Comparison of ENCODE assay signal across 1 cellular context in the genomic region with DNA sequence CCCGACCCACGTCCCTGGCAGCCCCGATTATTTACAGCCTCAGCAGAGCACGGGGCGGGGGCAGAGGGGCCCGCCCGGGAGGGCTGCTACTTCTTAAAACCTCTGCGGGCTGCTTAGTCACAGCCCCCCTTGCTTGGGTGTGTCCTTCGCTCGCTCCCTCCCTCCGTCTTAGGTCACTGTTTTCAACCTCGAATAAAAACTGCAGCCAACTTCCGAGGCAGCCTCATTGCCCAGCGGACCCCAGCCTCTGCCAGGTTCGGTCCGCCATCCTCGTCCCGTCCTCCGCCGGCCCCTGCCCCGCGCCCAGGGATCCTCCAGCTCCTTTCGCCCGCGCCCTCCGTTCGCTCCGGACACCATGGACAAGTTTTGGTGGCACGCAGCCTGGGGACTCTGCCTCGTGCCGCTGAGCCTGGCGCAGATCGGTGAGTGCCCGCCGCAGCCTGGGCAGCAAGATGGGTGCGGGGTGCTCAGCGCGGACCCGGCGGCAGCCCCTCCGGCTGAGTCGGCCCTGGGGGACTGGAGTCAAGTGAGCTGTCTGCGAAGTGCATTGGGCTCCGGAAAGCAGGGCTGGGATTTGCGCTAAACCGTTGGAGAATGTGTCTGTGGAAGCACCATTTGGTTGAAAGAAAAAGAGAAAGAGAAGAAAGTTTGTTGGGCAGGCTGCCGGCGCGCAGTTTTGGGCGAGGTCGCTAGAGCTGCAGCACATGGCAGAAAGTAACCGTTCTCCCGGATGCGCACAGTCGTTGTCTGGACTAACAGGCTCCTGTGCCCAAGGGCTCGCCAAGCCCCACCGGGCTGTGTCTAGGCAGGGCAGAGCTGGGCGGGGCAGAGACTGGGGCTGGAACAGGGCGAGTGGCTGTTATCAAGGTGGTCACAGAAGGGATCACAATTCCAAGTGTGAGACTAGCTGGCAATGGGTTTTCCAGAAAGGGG.
TF ChIP-seq lines count a peak whose summit lies in the region.

A gene (plus strand): TSS at position 223 of the 933 bp plus-strand sequence. CDS start 133 bp downstream, at position 356.

TF ChIP-seq in H1, 55 proteins besides CTCF, POLR2A, EP300 and RAD21 (continued from another document):
- TF ChIP-seq, protein P1, sequence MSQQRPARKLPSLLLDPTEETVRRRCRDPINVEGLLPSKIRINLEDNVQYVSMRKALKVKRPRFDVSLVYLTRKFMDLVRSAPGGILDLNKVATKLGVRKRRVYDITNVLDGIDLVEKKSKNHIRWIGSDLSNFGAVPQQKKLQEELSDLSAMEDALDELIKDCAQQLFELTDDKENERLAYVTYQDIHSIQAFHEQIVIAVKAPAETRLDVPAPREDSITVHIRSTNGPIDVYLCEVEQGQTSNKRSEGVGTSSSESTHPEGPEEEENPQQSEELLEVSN (IDR thresholded peaks at IDR 0.05): peak; percentile 85
- TF ChIP-seq CREB1 (IDR thresholded peaks at IDR 0.05) (no peak), SP4 (IDR thresholded peaks at IDR 0.05; ENCODE audit: low read length) (no peak), POLR2AphosphoS5 (IDR thresholded peaks at IDR 0.05; ENCODE audit: low read depth, low read length) (peak; percentile 31; the same call in 1 of the 2 replicates), KDM4A (IDR thresholded peaks at IDR 0.05; ENCODE audit: low read depth, low read length, severe bottlenecking) (peak; percentile 86), JUN (IDR thresholded peaks at IDR 0.05; ENCODE audit: low read depth, low read length) (no peak), SIRT6 (IDR thresholded peaks at IDR 0.05; ENCODE audit: low read length) (no peak), SP1 (IDR thresholded peaks at IDR 0.05; ENCODE audit: low read depth, low read length) (no peak), PHF8 (conservative IDR thresholded peaks at IDR 0.05; ENCODE audit: low read depth, low read length) (peak; percentile 59), NANOG (IDR thresholded peaks at IDR 0.05; ENCODE audit: insufficient read depth, low read depth, low read length, poor library complexity, severe bottlenecking) (no peak), ZNF274 (IDR thresholded peaks at IDR 0.05; ENCODE audit: borderline replicate concordance, extremely low read depth, low read length) (no peak), RFX5 (IDR thresholded peaks at IDR 0.05; ENCODE audit: borderline replicate concordance, low read depth, low read length) (no peak), EZH2 (IDR thresholded peaks at IDR 0.05; ENCODE audit: low read depth, low read length, severe bottlenecking) (peak; percentile 93), SUZ12 (IDR thresholded peaks at IDR 0.05; ENCODE audit: low read length) (peak; percentile 84), SIX5 (IDR thresholded peaks at IDR 0.05; ENCODE audit: low read depth, low read length) (no peak), RNF2 (IDR thresholded peaks at IDR 0.05; ENCODE audit: borderline replicate concordance, low read depth, low read length, missing control alignments, poor library complexity, severe bottlenecking) (no peak), TBP (IDR thresholded peaks at IDR 0.05; ENCODE audit: low read depth, low read length) (peak; percentile 17; the same call in 1 of the 2 replicates), GABPA (IDR thresholded peaks at IDR 0.05; ENCODE audit: borderline replicate concordance, insufficient read depth, low read length) (no peak), ASH2L (IDR thresholded peaks at IDR 0.05; ENCODE audit: low read length) (peak; percentile 78), CHD1 (IDR thresholded peaks at IDR 0.05; ENCODE audit: low read depth, low read length) (no peak), CHD2 (IDR thresholded peaks at IDR 0.05; ENCODE audit: low read length) (no peak), CTBP2 (IDR thresholded peaks at IDR 0.05; ENCODE audit: borderline replicate concordance, insufficient read depth, insufficient read length, low read length) (no peak), SP2 (IDR thresholded peaks at IDR 0.05; ENCODE audit: low read length) (no peak), KDM1A (IDR thresholded peaks at IDR 0.05; ENCODE audit: borderline replicate concordance, low read length) (no peak)
- TF ChIP-seq, protein P2, sequence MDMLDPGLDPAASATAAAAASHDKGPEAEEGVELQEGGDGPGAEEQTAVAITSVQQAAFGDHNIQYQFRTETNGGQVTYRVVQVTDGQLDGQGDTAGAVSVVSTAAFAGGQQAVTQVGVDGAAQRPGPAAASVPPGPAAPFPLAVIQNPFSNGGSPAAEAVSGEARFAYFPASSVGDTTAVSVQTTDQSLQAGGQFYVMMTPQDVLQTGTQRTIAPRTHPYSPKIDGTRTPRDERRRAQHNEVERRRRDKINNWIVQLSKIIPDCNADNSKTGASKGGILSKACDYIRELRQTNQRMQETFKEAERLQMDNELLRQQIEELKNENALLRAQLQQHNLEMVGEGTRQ (IDR thresholded peaks at IDR 0.05; ENCODE audit: low read length): no peak
- TF ChIP-seq, protein P3, sequence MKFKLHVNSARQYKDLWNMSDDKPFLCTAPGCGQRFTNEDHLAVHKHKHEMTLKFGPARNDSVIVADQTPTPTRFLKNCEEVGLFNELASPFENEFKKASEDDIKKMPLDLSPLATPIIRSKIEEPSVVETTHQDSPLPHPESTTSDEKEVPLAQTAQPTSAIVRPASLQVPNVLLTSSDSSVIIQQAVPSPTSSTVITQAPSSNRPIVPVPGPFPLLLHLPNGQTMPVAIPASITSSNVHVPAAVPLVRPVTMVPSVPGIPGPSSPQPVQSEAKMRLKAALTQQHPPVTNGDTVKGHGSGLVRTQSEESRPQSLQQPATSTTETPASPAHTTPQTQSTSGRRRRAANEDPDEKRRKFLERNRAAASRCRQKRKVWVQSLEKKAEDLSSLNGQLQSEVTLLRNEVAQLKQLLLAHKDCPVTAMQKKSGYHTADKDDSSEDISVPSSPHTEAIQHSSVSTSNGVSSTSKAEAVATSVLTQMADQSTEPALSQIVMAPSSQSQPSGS (IDR thresholded peaks at IDR 0.05; ENCODE audit: low read length): no peak
